Comparison of ENCODE assay signal across 11 cellular contexts in the genomic region with DNA sequence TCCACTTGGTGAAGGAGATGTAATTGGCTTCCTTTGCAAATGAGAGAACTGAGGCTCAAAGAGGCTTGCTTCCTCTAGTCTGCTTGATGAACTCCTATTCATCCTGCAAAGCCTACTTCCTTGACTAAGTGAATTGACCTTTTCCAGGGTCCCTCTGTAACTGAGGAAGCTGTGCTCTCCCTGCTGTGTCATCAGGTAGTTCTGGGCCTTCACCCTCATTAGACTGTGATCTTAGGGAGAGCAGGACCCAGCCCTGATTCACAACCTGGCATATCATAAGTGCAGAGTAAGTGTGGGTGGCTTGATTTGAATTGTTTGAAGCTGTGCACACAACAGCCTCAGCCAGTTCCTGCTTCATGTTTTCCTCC. TPM values are rescaled to one million over a fixed set of nuclear protein-coding genes. Genes with fewer than 3 reads are reported as not detected.
A peak's percentile ranks its signal among the peaks of the same experiment; 100 is the strongest.
DNase-seq lines count a peak whose midpoint lies in the region; ATAC-seq and TF ChIP-seq lines count a peak whose summit lies in the region.
"Had no signal": no experiment of that assay in that cellular context is flagged by ENCODE, and none has a peak within 500 bp of the region (broad histone marks: within the 10 kb centered on the region; RNA-seq: fewer than 3 reads in every experiment).

No MANE protein-coding gene starts in this region.

- peak overlapping the region; percentile 80 to 89 (median 85) for H3K4me3 Mint-ChIP-seq in CD4-positive, CD25-positive, alpha-beta regulatory T cell
- peak overlapping the region; percentile 68 for H3K4me3 Mint-ChIP-seq in activated naive CD4-positive, alpha-beta T cell treated with anti-CD3 and anti-CD28 coated beads for 36 hours
- H3K4me3 Mint-ChIP-seq in neural progenitor cell, result peak overlapping the region; percentile 62

- H3K4me3 ChIP-seq in CD4-positive, CD25-positive, alpha-beta regulatory T cell (ENCODE audit: low read depth, low read length), result peak overlapping the region; percentile 63
- H3K4me3 ChIP-seq in HUES48 (ENCODE audit: low read depth, low read length), result no peak overlapping the region
- no peak overlapping the region for H3K4me3 ChIP-seq in neural progenitor cell
- no peak overlapping the region for H3K4me3 ChIP-seq in left lung
- H3K4me3 ChIP-seq: SK-N-MC had no signal

- intact Hi-C loops in activated naive CD4-positive, alpha-beta T cell treated with anti-CD3 and anti-CD28 coated beads for 36 hours (cut with micrococcal nuclease), result loop anchor here (5.0 kb wide), 3 partner anchors 202 to 753 kb away; a partner anchor contains a TSS
- intact Hi-C loops in left lung (cut with DNase I), result no loop called here

- H3K4me2 ChIP-seq in neural progenitor cell, result no peak overlapping the region

- H3K27me3 ChIP-seq in CD4-positive, CD25-positive, alpha-beta regulatory T cell (ENCODE audit: control insufficient read depth, insufficient read depth, low read length), result no peaks in the 10 kb centered on the region
- H3K27me3 ChIP-seq in HUES48 (ENCODE audit: control insufficient read depth, insufficient read depth, low read length), result no peaks in the 10 kb centered on the region
- H3K27me3 ChIP-seq in neural progenitor cell, result no peaks in the 10 kb centered on the region
- no peaks in the 10 kb centered on the region for H3K27me3 ChIP-seq in left lung

- H3K9me3 ChIP-seq in CD4-positive, CD25-positive, alpha-beta regulatory T cell (ENCODE audit: control insufficient read depth in 2 of 2, low read length in 2 of 2), result no peaks in the 10 kb centered on the region
- no peaks in the 10 kb centered on the region for H3K9me3 ChIP-seq in HUES48 (ENCODE audit: control insufficient read depth, insufficient read depth, low read length)
- H3K9me3 ChIP-seq in neural progenitor cell (ENCODE audit: low read depth), result no peaks in the 10 kb centered on the region
- no peaks in the 10 kb centered on the region for H3K9me3 ChIP-seq in left lung

- ATAC-seq in CD4-positive, CD25-positive, alpha-beta regulatory T cell (ENCODE audit: low read depth in 2 of 2), result no peak
- no peak for ATAC-seq in left lung
- ATAC-seq in GM19324 (IDR thresholded peaks at IDR 0.05; ENCODE audit: low FRiP score, unreplicated experiment), result no peak
- no peak for ATAC-seq in GM19351 (IDR thresholded peaks at IDR 0.05; ENCODE audit: unreplicated experiment)

- H4K20me1 ChIP-seq in neural progenitor cell (ENCODE audit: low read depth), result no peaks in the 10 kb centered on the region

- H3K27ac ChIP-seq in CD4-positive, CD25-positive, alpha-beta regulatory T cell (ENCODE audit: insufficient read depth, low read length, poor library complexity, severe bottlenecking), result peak overlapping the region; percentile 88
- H3K27ac ChIP-seq in HUES48 (ENCODE audit: low read depth, low read length), result peak overlapping the region; percentile 67
- no peak overlapping the region for H3K27ac ChIP-seq in neural progenitor cell
- H3K27ac ChIP-seq in left lung, result peak overlapping the region in 1 of 2 donors; percentile 50
- H3K27ac ChIP-seq: SK-N-MC had no signal

- DNase-seq in CD4-positive, CD25-positive, alpha-beta regulatory T cell, result peak in 1 of 3 donors; percentile 75
- peak; percentile 74 for DNase-seq in activated naive CD4-positive, alpha-beta T cell treated with anti-CD3 and anti-CD28 coated beads for 36 hours
- no peak for DNase-seq in neural progenitor cell (ENCODE audit: low spot score)
- DNase-seq in left lung, result no peak
- no peak for DNase-seq in SW 1271 (lab: John Stamatoyannopoulos, UW)
- DNase-seq: DMS79 treated with DMSO at 0.1 percent for 48 hours, NCI-H1092 had no signal

- TF ChIP-seq CTCF in neural progenitor cell (IDR thresholded peaks at IDR 0.05), result no peak
- no peak for TF ChIP-seq CTCF in left lung (IDR thresholded peaks at IDR 0.05)

- H3K27me3 Mint-ChIP-seq in CD4-positive, CD25-positive, alpha-beta regulatory T cell, result no peaks in the 10 kb centered on the region
- H3K27me3 Mint-ChIP-seq in activated naive CD4-positive, alpha-beta T cell treated with anti-CD3 and anti-CD28 coated beads for 36 hours (ENCODE audit: low read depth), result no peaks in the 10 kb centered on the region
- peaks cover 7% of the 10 kb centered on the region for H3K27me3 Mint-ChIP-seq in neural progenitor cell (ENCODE audit: insufficient read depth, low read depth)

- no peaks in the 10 kb centered on the region for H3K36me3 ChIP-seq in CD4-positive, CD25-positive, alpha-beta regulatory T cell (ENCODE audit: control insufficient read depth, insufficient read depth, low read length)
- no peaks in the 10 kb centered on the region for H3K36me3 ChIP-seq in HUES48 (ENCODE audit: control insufficient read depth, insufficient read depth, low read length)
- no peaks in the 10 kb centered on the region for H3K36me3 ChIP-seq in neural progenitor cell
- H3K36me3 ChIP-seq in left lung, result no peaks in the 10 kb centered on the region

- H3K4me1 Mint-ChIP-seq in CD4-positive, CD25-positive, alpha-beta regulatory T cell, result peaks cover 29 to 97% (median 69%) of the 10 kb centered on the region in 4 donors
- peaks cover 95% of the 10 kb centered on the region for H3K4me1 Mint-ChIP-seq in activated naive CD4-positive, alpha-beta T cell treated with anti-CD3 and anti-CD28 coated beads for 36 hours (ENCODE audit: low read depth)
- peaks cover 35% of the 10 kb centered on the region for H3K4me1 Mint-ChIP-seq in neural progenitor cell

- H3K27ac Mint-ChIP-seq in CD4-positive, CD25-positive, alpha-beta regulatory T cell, result peak overlapping the region; percentile 97 to 99 (median 99)
- peak overlapping the region; percentile 99 for H3K27ac Mint-ChIP-seq in activated naive CD4-positive, alpha-beta T cell treated with anti-CD3 and anti-CD28 coated beads for 36 hours
- H3K27ac Mint-ChIP-seq in neural progenitor cell, result no peak overlapping the region

- H3K9ac ChIP-seq in HUES48 (ENCODE audit: low read depth, low read length) (no peak overlapping the region), neural progenitor cell (no peak overlapping the region)

- H2AFZ ChIP-seq in neural progenitor cell (replicated peaks), result no peak overlapping the region

- H3K4me1 ChIP-seq in CD4-positive, CD25-positive, alpha-beta regulatory T cell (ENCODE audit: control insufficient read depth, insufficient read depth, low read length, poor library complexity, severe bottlenecking), result peaks cover 94% of the 10 kb centered on the region
- H3K4me1 ChIP-seq in HUES48 (ENCODE audit: control insufficient read depth, insufficient read depth, low read length) (peaks cover 15% of the 10 kb centered on the region; the same call in 1 of the 2 replicates), neural progenitor cell (peaks cover 3% of the 10 kb centered on the region), left lung (peaks cover 7 to 52% of the 10 kb centered on the region in 2 donors)

- peaks cover 0 to 4% (median 0%) of the 10 kb centered on the region in 7 donors for H3K9me3 Mint-ChIP-seq in CD4-positive, CD25-positive, alpha-beta regulatory T cell
- H3K9me3 Mint-ChIP-seq in activated naive CD4-positive, alpha-beta T cell treated with anti-CD3 and anti-CD28 coated beads for 36 hours, result peaks cover 3% of the 10 kb centered on the region
- H3K9me3 Mint-ChIP-seq in neural progenitor cell, result no peaks in the 10 kb centered on the region

- CTCF ChIA-PET in activated naive CD4-positive, alpha-beta T cell treated with anti-CD3 and anti-CD28 coated beads for 36 hours (lab: Charles Lee), result interaction anchor here (0.6 to 7.4 kb wide), 11 partner anchors 8 to 1854 kb away, joined by 3 to 75 read pairs (median 5); a partner anchor contains a TSS

- no peaks in the 10 kb centered on the region for H3K36me3 Mint-ChIP-seq in CD4-positive, CD25-positive, alpha-beta regulatory T cell
- no peaks in the 10 kb centered on the region for H3K36me3 Mint-ChIP-seq in activated naive CD4-positive, alpha-beta T cell treated with anti-CD3 and anti-CD28 coated beads for 36 hours (ENCODE audit: low read depth)
- H3K36me3 Mint-ChIP-seq in neural progenitor cell, result no peaks in the 10 kb centered on the region

- H3F3A ChIP-seq in neural progenitor cell (ENCODE audit: low read depth), result no peaks in the 10 kb centered on the region

- no peaks in the 10 kb centered on the region for H3K79me2 ChIP-seq in neural progenitor cell (ENCODE audit: low read depth)

RNA-seq across cellular contexts. Expression of a gene that starts 16.3 kb away (rescaled TPM):
- total RNA-seq in CD4-positive, CD25-positive, alpha-beta regulatory T cell, result 0.96 TPM
- 1 to 10 TPM; 2.6 to 5.7 (median 4.9) TPM for polyA plus RNA-seq in CD4-positive, CD25-positive, alpha-beta regulatory T cell
- 1 to 10 TPM; 2.4 to 2.5 TPM for total RNA-seq in activated naive CD4-positive, alpha-beta T cell treated with anti-CD3 and anti-CD28 coated beads for 36 hours
- total RNA-seq in neural progenitor cell (ENCODE audit: low replicate concordance) (0.62 TPM in 1 of 2 replicates, not detected in the other), left lung (1 to 10 TPM; 1.4 to 3.2 TPM)

RNA-seq across cellular contexts. Expression of a gene that starts 32.9 kb away (rescaled TPM):
- total RNA-seq in CD4-positive, CD25-positive, alpha-beta regulatory T cell, result not detected
- not detected for polyA plus RNA-seq in CD4-positive, CD25-positive, alpha-beta regulatory T cell
- not detected for total RNA-seq in activated naive CD4-positive, alpha-beta T cell treated with anti-CD3 and anti-CD28 coated beads for 36 hours
- total RNA-seq in neural progenitor cell (ENCODE audit: low replicate concordance) (not detected in 2 replicates), left lung (1 to 10 TPM in 1 of 2 donors, not detected in 1; 1.1 TPM)

RNA-seq across cellular contexts. Expression of a gene that starts 37.0 kb away (rescaled TPM):
- not detected for total RNA-seq in CD4-positive, CD25-positive, alpha-beta regulatory T cell
- polyA plus RNA-seq in CD4-positive, CD25-positive, alpha-beta regulatory T cell, result not detected
- total RNA-seq in activated naive CD4-positive, alpha-beta T cell treated with anti-CD3 and anti-CD28 coated beads for 36 hours, result not detected
- not detected in 2 replicates for total RNA-seq in neural progenitor cell (ENCODE audit: low replicate concordance)
- not detected for total RNA-seq in left lung
